In the genomic region with DNA sequence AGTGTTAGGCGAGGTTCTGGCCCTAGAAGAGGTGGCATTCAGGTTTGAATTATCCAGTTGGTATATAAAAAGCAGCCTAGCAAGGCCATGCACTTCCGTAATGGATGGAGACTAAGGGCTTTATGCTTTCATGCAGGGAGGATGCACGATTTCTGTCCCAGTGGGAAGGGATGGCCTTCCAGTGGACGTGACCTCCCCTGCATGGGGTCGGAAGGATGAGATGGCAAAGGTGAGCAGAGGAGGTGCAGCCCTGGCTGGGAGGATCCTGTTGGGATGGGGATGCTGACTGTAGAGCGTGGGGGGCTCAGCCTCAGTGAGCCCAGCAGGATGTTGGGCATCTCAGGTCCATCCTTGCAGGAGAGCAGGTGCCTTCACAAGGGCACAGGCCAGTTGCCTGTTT, we compare ENCODE assay signal across 8 cellular contexts. TPM values are rescaled to one million over a fixed set of nuclear protein-coding genes. Genes with fewer than 3 reads are reported as not detected.
"Had no signal": no experiment of that assay in that cellular context is flagged by ENCODE, and none has a peak within 500 bp of the region (broad histone marks: within the 10 kb centered on the region; RNA-seq: fewer than 3 reads in every experiment).

No MANE protein-coding gene starts in this region.

- H3K27ac Mint-ChIP-seq: GM23338 had no signal

- H3K9me3 Mint-ChIP-seq: GM23338, H9 had no signal

- H3K4me3 Mint-ChIP-seq: GM23338, H9 had no signal

- H2AFZ ChIP-seq: GM23338 had no signal

- H3K4me3 ChIP-seq: GM23338, K562 had no signal

- H3K4me2 ChIP-seq: GM23338 had no signal

- ATAC-seq: GM23338, HepG2, K562 had no signal

- DNase-seq: H9, HCEC 1CT had no signal

- H3K27ac ChIP-seq: HL-60 had no signal

RNA-seq across cellular contexts. Expression of a gene that starts 4.8 kb away (rescaled TPM):
- total RNA-seq: GM23338, H1, H9, HepG2, HT1080, K562 had no signal
- polyA plus RNA-seq: GM23338, H1, HepG2, K562 had no signal
